ENCODE assay signal across 16 cellular contexts in genomic region chr10:33066558-33067236, GRCh38.
DNase-seq lines count a peak whose midpoint lies in the region; ATAC-seq, FAIRE-seq and TF ChIP-seq lines count a peak whose summit lies in the region.
"Had no signal": no experiment of that assay in that cellular context is flagged by ENCODE, and none has a peak within 500 bp of the region (broad histone marks: within the 10 kb centered on the region; RNA-seq: fewer than 3 reads in every experiment).

No MANE protein-coding gene starts in this region.

- TF ChIP-seq CTCF in MCF 10A (IDR thresholded peaks at IDR 0.05; ENCODE audit: unreplicated experiment), result no peak
- peak in 1 of 2 donors; percentile 30 for TF ChIP-seq CTCF in mammary epithelial cell (conservative IDR thresholded peaks at IDR 0.05 in 1 of 2, IDR thresholded peaks at IDR 0.05 in 1 of 2; ENCODE audit: extremely low read depth in 1 of 2, insufficient read depth in 1 of 2, low read depth in 1 of 2, low read length in 2 of 2)
- peak; percentile 37 for TF ChIP-seq CTCF in SK-N-SH (IDR thresholded peaks at IDR 0.05)
- TF ChIP-seq CTCF in fibroblast of pulmonary artery (IDR thresholded peaks at IDR 0.05; ENCODE audit: low read length, missing control alignments), result peak; percentile 31

- H2AFZ ChIP-seq in mammary epithelial cell (ENCODE audit: low read depth, low read length) (no peak overlapping the region), SK-N-SH (ENCODE audit: low read depth) (no peak overlapping the region)

- POLR2A ChIA-PET in MCF 10A (lab: Yijun Ruan, JAX) (interaction anchor here (1.0 to 1.4 kb wide), 2 partner anchors 23 to 67 kb away, joined by 3 read pairs; no protein-coding TSS in a partner anchor), SK-N-SH (lab: Yijun Ruan, JAX) (interaction anchor here (0.7 kb wide), 1 partner anchor 18 kb away, joined by 3 read pairs; no protein-coding TSS in a partner anchor)

- no peak overlapping the region for H3K9ac ChIP-seq in mammary epithelial cell (ENCODE audit: insufficient read depth, low read length)
- H3K9ac ChIP-seq in SK-N-SH, result no peak overlapping the region

- H3K27ac Mint-ChIP-seq in MCF 10A (ENCODE audit: low read depth, unreplicated experiment), result peak overlapping the region; percentile 3
- no peak overlapping the region for H3K27ac Mint-ChIP-seq in stimulated activated naive B cell treated with anti-CD40 and anti-IgM and Interleukin-4, amounts not matched to agents 10 μg/mL and 1 μg/mL and 100 μg/mL, for 72 hours

- intact Hi-C loops in MCF 10A (cut with micrococcal nuclease) (no loop called here), mammary epithelial cell (cut with micrococcal nuclease) (no loop called here)

- H3K9me2 ChIP-seq in SK-N-SH, result no peaks in the 10 kb centered on the region

- H3K27me3 Mint-ChIP-seq in MCF 10A (ENCODE audit: insufficient read depth, unreplicated experiment), result no peaks in the 10 kb centered on the region
- peaks cover 12 to 18% of the 10 kb centered on the region in 2 donors for H3K27me3 Mint-ChIP-seq in stimulated activated naive B cell treated with anti-CD40 and anti-IgM and Interleukin-4, amounts not matched to agents 10 μg/mL and 1 μg/mL and 100 μg/mL, for 72 hours

- H3K79me2 ChIP-seq in mammary epithelial cell (ENCODE audit: insufficient read depth, low read length), result no peaks in the 10 kb centered on the region
- H3K79me2 ChIP-seq in SK-N-SH (ENCODE audit: insufficient read depth), result no peaks in the 10 kb centered on the region

- BruUV-seq in MCF 10A (replicated peaks; lab: Mats Ljungman, UMichigan) (no TSS peak), mammary epithelial cell (replicated peaks; lab: Mats Ljungman, UMichigan) (no TSS peak)

- peak; percentile 51 for DNase-seq in MCF 10A (ENCODE audit: unreplicated experiment)
- DNase-seq in mammary epithelial cell, result no peak
- DNase-seq in SK-N-SH, result no peak
- DNase-seq in fibroblast of pulmonary artery (ENCODE audit: low read depth), result peak; percentile 81
- DNase-seq in urothelium cell line (ENCODE audit: low spot score), result no peak
- no peak for DNase-seq in activated naive CD4-positive, alpha-beta T cell (lab: John Stamatoyannopoulos, UW)
- DNase-seq in stimulated activated naive B cell treated with anti-CD40 and anti-IgM and Interleukin-4, amounts not matched to agents 10 μg/mL and 1 μg/mL and 100 μg/mL, for 72 hours, result no peak
- DNase-seq: activated CD8-positive, alpha-beta memory T cell treated with anti-CD3 and anti-CD28 coated beads, Interleukin-2, amount 50 U/mL, for 48 hours; effector memory CD4-positive, alpha-beta T cell; GF-D8; NCI-H2029 treated with DMSO at 0.1 percent for 48 hours had no signal

- H3K27ac ChIP-seq in mammary epithelial cell (ENCODE audit: insufficient read depth, low read depth, low read length), result no peak overlapping the region
- H3K27ac ChIP-seq in SK-N-SH (ENCODE audit: low read depth in 2 of 2, low read length in 1 of 2), result no peak overlapping the region
- H3K27ac ChIP-seq: thoracic aorta had no signal

- H3K4me2 ChIP-seq in mammary epithelial cell (ENCODE audit: insufficient read depth, low read depth, low read length) (no peak overlapping the region), SK-N-SH (no peak overlapping the region)

- CTCF ChIA-PET in MCF 10A (lab: Yijun Ruan, JAX), result interaction anchor here (0.6 to 1.2 kb wide), 5 partner anchors 10 to 696 kb away, joined by 3 to 4 read pairs (median 3); no protein-coding TSS in a partner anchor
- CTCF ChIA-PET in mammary epithelial cell (lab: Charles Lee; ENCODE audit: low non-redundant PET), result interaction anchor here (0.6 kb wide), 1 partner anchor 276 kb away, joined by 3 read pairs; no protein-coding TSS in a partner anchor
- CTCF ChIA-PET in SK-N-SH (lab: Yijun Ruan, JAX), result interaction anchor here (0.9 to 1.3 kb wide), 3 partner anchors 21 to 271 kb away, joined by 3 to 4 read pairs (median 3); no protein-coding TSS in a partner anchor

- dilution Hi-C loops in mammary epithelial cell (cut with HindIII; ENCODE audit: low sequenced_read_pairs), result no loop called here

- TF ChIP-seq EP300 in SK-N-SH (IDR thresholded peaks at IDR 0.05; ENCODE audit: borderline replicate concordance in 1 of 2, low read depth in 1 of 2, low read length in 1 of 2), result no peak

- H3K36me3 Mint-ChIP-seq in MCF 10A (ENCODE audit: insufficient read depth, unreplicated experiment), result no peaks in the 10 kb centered on the region
- no peaks in the 10 kb centered on the region for H3K36me3 Mint-ChIP-seq in stimulated activated naive B cell treated with anti-CD40 and anti-IgM and Interleukin-4, amounts not matched to agents 10 μg/mL and 1 μg/mL and 100 μg/mL, for 72 hours

- H3K27me3 ChIP-seq in mammary epithelial cell (ENCODE audit: insufficient read depth, low read length), result no peaks in the 10 kb centered on the region
- no peaks in the 10 kb centered on the region for H3K27me3 ChIP-seq in SK-N-SH (ENCODE audit: insufficient read depth)

- H3F3A ChIP-seq in SK-N-SH (replicated peaks; ENCODE audit: insufficient read depth), result peaks cover 5% of the 10 kb centered on the region

- in situ Hi-C loops in mammary epithelial cell (cut with MboI; ENCODE audit: low sequenced_read_pairs in 2 of 2), result no loop called here

- no peak overlapping the region for H3K4me3 Mint-ChIP-seq in MCF 10A (ENCODE audit: unreplicated experiment)
- H3K4me3 Mint-ChIP-seq in stimulated activated naive B cell treated with anti-CD40 and anti-IgM and Interleukin-4, amounts not matched to agents 10 μg/mL and 1 μg/mL and 100 μg/mL, for 72 hours, result no peak overlapping the region

- no peaks in the 10 kb centered on the region for H3K4me1 ChIP-seq in mammary epithelial cell (ENCODE audit: insufficient read depth, low read length)
- H3K4me1 ChIP-seq in SK-N-SH (ENCODE audit: control insufficient read depth in 1 of 2, insufficient read depth in 2 of 2, low read depth in 1 of 2, low read length in 1 of 2), result no peaks in the 10 kb centered on the region

- peaks cover 5% of the 10 kb centered on the region for H3K4me1 Mint-ChIP-seq in MCF 10A (ENCODE audit: insufficient read depth, unreplicated experiment)
- no peaks in the 10 kb centered on the region for H3K4me1 Mint-ChIP-seq in stimulated activated naive B cell treated with anti-CD40 and anti-IgM and Interleukin-4, amounts not matched to agents 10 μg/mL and 1 μg/mL and 100 μg/mL, for 72 hours

- H3K4me3 ChIP-seq in mammary epithelial cell (replicated peaks in 1 of 3; ENCODE audit: insufficient read depth in 1 of 3, low read depth in 2 of 3, low read length in 3 of 3), result no peak overlapping the region
- no peak overlapping the region for H3K4me3 ChIP-seq in SK-N-SH (ENCODE audit: low read depth in 2 of 2, low read length in 1 of 2)
- H3K4me3 ChIP-seq in fibroblast of pulmonary artery (replicated peaks; ENCODE audit: low read depth, low read length), result no peak overlapping the region
- H3K4me3 ChIP-seq: thoracic aorta had no signal

- 87% methylated on average over 9 of the region's 9 CpGs for WGBS in mammary epithelial cell (ENCODE audit: low coverage, missing lambda C conversion rate)
- WGBS in SK-N-SH (ENCODE audit: low lambda C conversion rate), result 69% methylated on average over 9 of the region's 9 CpGs

- peak; percentile 23 for FAIRE-seq in urothelium cell line (lab: Jason Lieb, UNC)
- FAIRE-seq: A204.1, HepG2 had no signal

- H4K20me1 ChIP-seq in mammary epithelial cell (ENCODE audit: insufficient read depth, low read length) (no peaks in the 10 kb centered on the region), SK-N-SH (ENCODE audit: insufficient read depth) (no peaks in the 10 kb centered on the region)

- peaks cover 7% of the 10 kb centered on the region for H3K9me3 Mint-ChIP-seq in MCF 10A (ENCODE audit: unreplicated experiment)
- peaks cover 3 to 5% of the 10 kb centered on the region in 2 donors for H3K9me3 Mint-ChIP-seq in stimulated activated naive B cell treated with anti-CD40 and anti-IgM and Interleukin-4, amounts not matched to agents 10 μg/mL and 1 μg/mL and 100 μg/mL, for 72 hours

- TF ChIP-seq RAD21 in SK-N-SH (IDR thresholded peaks at IDR 0.05; ENCODE audit: low read length), result no peak

- H3K9me3 ChIP-seq in mammary epithelial cell (replicated peaks; ENCODE audit: insufficient read depth, low read length) (no peaks in the 10 kb centered on the region), SK-N-SH (no peaks in the 10 kb centered on the region)
- H3K9me3 ChIP-seq: thoracic aorta had no signal

- ATAC-seq in GM21526 (IDR thresholded peaks at IDR 0.05; ENCODE audit: low FRiP score, unreplicated experiment), result no peak
- no peak for ATAC-seq in stimulated activated naive B cell treated with anti-CD40 and anti-IgM and Interleukin-4, amounts not matched to agents 10 μg/mL and 1 μg/mL and 100 μg/mL, for 72 hours (replicated peaks)
- ATAC-seq: HepG2, sciatic nerve had no signal

- H3K36me3 ChIP-seq in mammary epithelial cell (ENCODE audit: insufficient read depth, low read length), result no peaks in the 10 kb centered on the region
- H3K36me3 ChIP-seq in SK-N-SH (replicated peaks in 1 of 2; ENCODE audit: control insufficient read depth in 1 of 2, insufficient read depth in 2 of 2, low read length in 1 of 2), result no peaks in the 10 kb centered on the region
- H3K36me3 ChIP-seq: thoracic aorta had no signal

TF ChIP-seq in SK-N-SH, 30 proteins besides CTCF, POLR2A, EP300 and RAD21:
- TF ChIP-seq, protein P1, sequence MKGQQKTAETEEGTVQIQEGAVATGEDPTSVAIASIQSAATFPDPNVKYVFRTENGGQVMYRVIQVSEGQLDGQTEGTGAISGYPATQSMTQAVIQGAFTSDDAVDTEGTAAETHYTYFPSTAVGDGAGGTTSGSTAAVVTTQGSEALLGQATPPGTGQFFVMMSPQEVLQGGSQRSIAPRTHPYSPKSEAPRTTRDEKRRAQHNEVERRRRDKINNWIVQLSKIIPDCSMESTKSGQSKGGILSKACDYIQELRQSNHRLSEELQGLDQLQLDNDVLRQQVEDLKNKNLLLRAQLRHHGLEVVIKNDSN (IDR thresholded peaks at IDR 0.05; ENCODE audit: borderline replicate concordance, low read depth), result no peak
- TF ChIP-seq RFX5 (IDR thresholded peaks at IDR 0.05; ENCODE audit: low read length), result no peak
- no peak for TF ChIP-seq SMC3 (IDR thresholded peaks at IDR 0.05; ENCODE audit: low read depth, low read length)
- no peak for TF ChIP-seq SIN3A (IDR thresholded peaks at IDR 0.05; ENCODE audit: borderline replicate concordance, low read depth, low read length)
- 0 out of 2 replicates have a peak, but pooled peaks have one; percentile 8 for TF ChIP-seq RXRA (IDR thresholded peaks at IDR 0.05; ENCODE audit: borderline replicate concordance, low read depth)
- TF ChIP-seq TCF12 (IDR thresholded peaks at IDR 0.05), result peak; percentile 14; the same call in 1 of the 2 replicates
- TF ChIP-seq PBX3 (IDR thresholded peaks at IDR 0.05), result peak; percentile 69

Comparison
In these comparisons a context has a peak if more than half of its experiments do, and no peak if none do; other contexts are left out.
1. DNase-seq: peak in MCF 10A (single experiment) and fibroblast of pulmonary artery (single experiment); none in mammary epithelial cell (single experiment), SK-N-SH (single experiment), urothelium cell line (single experiment), activated naive CD4-positive, alpha-beta T cell (0 of 4) and stimulated activated naive B cell treated with anti-CD40 and anti-IgM and Interleukin-4, amounts not matched to agents 10 μg/mL and 1 μg/mL and 100 μg/mL, for 72 hours (single experiment).